1 cellular context compared by ENCODE assay signal in genomic region chr7:141145630-141145982, GRCh38.
TF ChIP-seq lines count a peak whose summit lies in the region.

No MANE protein-coding gene starts in this region.

TF ChIP-seq in IMR-90, 13 proteins besides CTCF, POLR2A, EP300 and RAD21 (continued from another document):
- TF ChIP-seq, protein P1, sequence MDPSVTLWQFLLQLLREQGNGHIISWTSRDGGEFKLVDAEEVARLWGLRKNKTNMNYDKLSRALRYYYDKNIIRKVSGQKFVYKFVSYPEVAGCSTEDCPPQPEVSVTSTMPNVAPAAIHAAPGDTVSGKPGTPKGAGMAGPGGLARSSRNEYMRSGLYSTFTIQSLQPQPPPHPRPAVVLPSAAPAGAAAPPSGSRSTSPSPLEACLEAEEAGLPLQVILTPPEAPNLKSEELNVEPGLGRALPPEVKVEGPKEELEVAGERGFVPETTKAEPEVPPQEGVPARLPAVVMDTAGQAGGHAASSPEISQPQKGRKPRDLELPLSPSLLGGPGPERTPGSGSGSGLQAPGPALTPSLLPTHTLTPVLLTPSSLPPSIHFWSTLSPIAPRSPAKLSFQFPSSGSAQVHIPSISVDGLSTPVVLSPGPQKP (IDR thresholded peaks at IDR 0.05; ENCODE audit: borderline replicate concordance, low read depth, low read length): no peak
- no peak for TF ChIP-seq NFE2L2 (IDR thresholded peaks at IDR 0.05; ENCODE audit: low read depth, low read length)
- no peak for TF ChIP-seq RFX5 (IDR thresholded peaks at IDR 0.05; ENCODE audit: low read depth, low read length)
- no peak for TF ChIP-seq BHLHE40 (IDR thresholded peaks at IDR 0.05; ENCODE audit: low read depth, low read length)
- no peak for TF ChIP-seq RCOR1 (IDR thresholded peaks at IDR 0.05; ENCODE audit: insufficient replicate concordance, low read length)
- TF ChIP-seq CEBPB (IDR thresholded peaks at IDR 0.05; ENCODE audit: low read depth, low read length): no peak
